ENCODE assay signal across 8 cellular contexts in the genomic region with DNA sequence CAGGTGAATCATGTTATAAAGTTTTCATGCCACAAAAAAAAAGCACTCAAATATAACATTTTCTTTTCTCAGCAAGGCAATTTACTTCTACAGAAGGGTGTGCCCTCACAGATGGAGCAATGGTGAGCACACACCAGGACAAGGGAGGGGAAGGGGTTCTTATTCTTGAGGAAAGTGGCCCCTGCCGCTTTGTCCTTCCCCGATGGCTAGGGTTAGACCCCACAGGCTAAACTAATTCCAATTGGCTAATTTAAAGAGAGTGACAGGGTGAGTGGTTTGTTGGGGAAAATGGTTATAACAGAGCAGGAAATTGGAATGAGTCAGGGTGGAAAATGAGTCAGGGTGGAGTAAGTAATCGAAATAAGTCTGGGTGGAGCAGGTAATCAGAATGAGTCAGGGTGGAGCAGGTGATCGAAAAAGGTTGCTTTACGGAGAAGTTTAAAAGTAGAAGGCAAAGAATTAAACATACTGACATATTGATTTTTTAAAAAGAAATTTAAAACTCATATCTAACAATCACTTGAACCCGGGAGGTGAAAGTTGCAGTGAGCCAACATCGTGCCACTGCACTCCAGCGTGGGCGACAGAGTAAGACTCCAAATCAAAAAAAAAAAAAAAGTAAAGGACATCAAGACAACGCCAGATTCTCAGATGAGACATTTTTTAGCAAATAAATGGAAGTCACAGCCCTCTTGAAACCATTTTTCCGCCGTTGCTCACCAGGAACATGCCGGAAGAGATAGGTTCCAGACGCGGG. TPM values are rescaled to one million over a fixed set of nuclear protein-coding genes. Genes with fewer than 3 reads are reported as not detected.
DNase-seq lines count a peak whose midpoint lies in the region; TF ChIP-seq lines count a peak whose summit lies in the region.

No MANE protein-coding gene starts in this region.

- H3K4me3 ChIP-seq in colonic mucosa (peak overlapping the region; percentile 91), muscle layer of colon (ENCODE audit: low read depth in 1 of 2, low read length in 2 of 2) (peak overlapping the region; percentile 67 to 80), thymus (ENCODE audit: low read length) (peak overlapping the region; percentile 62)

- H3K36me3 Mint-ChIP-seq in T-helper 1 cell treated with Interleukin-12 subunit alpha and Interleukin-12 subunit beta and Interleukin-4 antibody, amounts not matched to agents 30 μg/mL and 1 μg/mL, for 36 hours (ENCODE audit: low read depth) = peaks cover 41% of the 10 kb centered on the region

- intact Hi-C loops in colonic mucosa (cut with DNase I) = loop anchor here (5.0 kb wide), 1 partner anchor 93 kb away; a partner anchor contains a TSS

- DNase-seq in NCI-H1694 (lab: John Stamatoyannopoulos, UW) (peak; percentile 1), NCI-H1694 treated with DMSO at 0.1 percent for 48 hours (lab: John Stamatoyannopoulos, UW) (no peak), colonic mucosa (peak; percentile 21), NCI-H146 treated with DMSO at 0.1 percent for 48 hours (lab: John Stamatoyannopoulos, UW; ENCODE audit: unreplicated experiment) (no peak), SHP77 (lab: John Stamatoyannopoulos, UW) (no peak)

- peaks cover 51% of the 10 kb centered on the region for H3K9me3 Mint-ChIP-seq in T-helper 1 cell treated with Interleukin-12 subunit alpha and Interleukin-12 subunit beta and Interleukin-4 antibody, amounts not matched to agents 30 μg/mL and 1 μg/mL, for 36 hours

- WGBS in thymus = 39% methylated on average over 15 of the region's 15 CpGs

- peak overlapping the region; percentile 91 for H3K4me3 Mint-ChIP-seq in T-helper 1 cell treated with Interleukin-12 subunit alpha and Interleukin-12 subunit beta and Interleukin-4 antibody, amounts not matched to agents 30 μg/mL and 1 μg/mL, for 36 hours

- H3K36me3 ChIP-seq in colonic mucosa (no peaks in the 10 kb centered on the region), muscle layer of colon (ENCODE audit: insufficient read depth, low read length) (no peaks in the 10 kb centered on the region), thymus (ENCODE audit: control insufficient read depth, insufficient read depth) (peaks cover 8% of the 10 kb centered on the region)

- TF ChIP-seq CTCF in colonic mucosa (IDR thresholded peaks at IDR 0.05) = no peak

- H3K4me1 Mint-ChIP-seq in T-helper 1 cell treated with Interleukin-12 subunit alpha and Interleukin-12 subunit beta and Interleukin-4 antibody, amounts not matched to agents 30 μg/mL and 1 μg/mL, for 36 hours (ENCODE audit: low read depth) = peaks cover 12% of the 10 kb centered on the region

- H3K27me3 ChIP-seq in colonic mucosa (no peaks in the 10 kb centered on the region), muscle layer of colon (ENCODE audit: control insufficient read depth in 1 of 2, insufficient read depth in 2 of 2, low read length in 2 of 2) (no peaks in the 10 kb centered on the region), thymus (ENCODE audit: control insufficient read depth, insufficient read depth) (no peaks in the 10 kb centered on the region)

- H3K27ac ChIP-seq in colonic mucosa (peak overlapping the region; percentile 96), muscle layer of colon (ENCODE audit: low read depth, low read length) (peak overlapping the region; percentile 96), thymus (ENCODE audit: low read depth) (peak overlapping the region; percentile 91)

- peak overlapping the region; percentile 85 to 88 for H3K9ac ChIP-seq in colonic mucosa (ENCODE audit: low read depth in 2 of 2, low read length in 2 of 2)
- peak overlapping the region; percentile 93 for H3K9ac ChIP-seq in muscle layer of colon (ENCODE audit: low read length)

- H3K4me1 ChIP-seq in colonic mucosa (no peaks in the 10 kb centered on the region), muscle layer of colon (ENCODE audit: insufficient read depth, low read length) (peaks cover 3% of the 10 kb centered on the region), thymus (ENCODE audit: control insufficient read depth, insufficient read depth, low read length) (no peaks in the 10 kb centered on the region)

- peak overlapping the region; percentile 94 for H3K27ac Mint-ChIP-seq in T-helper 1 cell treated with Interleukin-12 subunit alpha and Interleukin-12 subunit beta and Interleukin-4 antibody, amounts not matched to agents 30 μg/mL and 1 μg/mL, for 36 hours

- H3K27me3 Mint-ChIP-seq in T-helper 1 cell treated with Interleukin-12 subunit alpha and Interleukin-12 subunit beta and Interleukin-4 antibody, amounts not matched to agents 30 μg/mL and 1 μg/mL, for 36 hours (ENCODE audit: low read depth) = no peaks in the 10 kb centered on the region

- H3K9me3 ChIP-seq in colonic mucosa (peaks cover 3% of the 10 kb centered on the region), muscle layer of colon (ENCODE audit: low read length) (no peaks in the 10 kb centered on the region), thymus (ENCODE audit: control insufficient read depth) (peaks cover 3% of the 10 kb centered on the region)

RNA-seq across cellular contexts. Expression of a gene that starts 0.8 kb away (rescaled TPM):
- 10 to 100 TPM; 34.7 to 37.2 TPM for total RNA-seq in colonic mucosa
- polyA plus RNA-seq in thymus = 10.3 TPM

RNA-seq across cellular contexts. Expression of a gene that starts 53.1 kb away (rescaled TPM):
- 10 to 100 TPM; 29.7 to 32.2 TPM for total RNA-seq in colonic mucosa
- 32.4 TPM for polyA plus RNA-seq in thymus

Comparison
In these comparisons a context has a peak if more than half of its experiments do, and no peak if none do; other contexts are left out.
1. DNase-seq: peak in NCI-H1694 (single experiment) and colonic mucosa (single experiment); none in NCI-H1694 treated with DMSO at 0.1 percent for 48 hours (single experiment), NCI-H146 treated with DMSO at 0.1 percent for 48 hours (single experiment) and SHP77 (0 of 2).
2. Peak in every context shown above with its lines, with median percentiles within 50 percentile points of each other: H3K27ac ChIP-seq and H3K4me3 ChIP-seq.